In genomic region chr9:37747271-37747753, GRCh38 we compare ENCODE assay signal across 8 cellular contexts.
DNase-seq lines count a peak whose midpoint lies in the region; ATAC-seq and TF ChIP-seq lines count a peak whose summit lies in the region.

No MANE protein-coding gene starts in this region.

- H3K4me3 ChIP-seq in astrocyte of the spinal cord (ENCODE audit: low read depth, low read length), result no peak overlapping the region
- H3K4me3 ChIP-seq in iPS DF 6.9 (ENCODE audit: low read length), result no peak overlapping the region

- no peaks in the 10 kb centered on the region for H3K36me3 ChIP-seq in iPS DF 6.9 (ENCODE audit: control insufficient read depth, insufficient read depth, low read length)

- H3K27me3 Mint-ChIP-seq in T-helper 2 cell treated with Interferon-gamma antibody and Interleukin-4, amounts not matched to agents 5 μg/mL and 100 μg/mL, for 36 hours (ENCODE audit: low read depth), result peaks cover 3% of the 10 kb centered on the region

- no peaks in the 10 kb centered on the region for H3K4me1 ChIP-seq in iPS DF 6.9 (ENCODE audit: control insufficient read depth, insufficient read depth, low read length)

- H3K27ac Mint-ChIP-seq in T-helper 2 cell treated with Interferon-gamma antibody and Interleukin-4, amounts not matched to agents 5 μg/mL and 100 μg/mL, for 36 hours, result no peak overlapping the region

- H3K4me3 Mint-ChIP-seq in T-helper 2 cell treated with Interferon-gamma antibody and Interleukin-4, amounts not matched to agents 5 μg/mL and 100 μg/mL, for 36 hours, result no peak overlapping the region

- DNase-seq in COR-L47 (lab: John Stamatoyannopoulos, UW), result peak; percentile 69
- DNase-seq in NAMALWA (ENCODE audit: low spot score), result peak; percentile 80
- peak; percentile 32 for DNase-seq in T-helper 2 cell treated with Interferon-gamma antibody and Interleukin-4, amounts not matched to agents 5 μg/mL and 100 μg/mL, for 36 hours (ENCODE audit: low spot score)
- DNase-seq in astrocyte of the spinal cord (ENCODE audit: low read depth, low spot score), result peak; percentile 69
- peak; percentile 29 for DNase-seq in iPS DF 6.9 (ENCODE audit: low read depth, low spot score)
- DNase-seq in stimulated activated CD4-positive, alpha-beta T cell treated with anti-CD3 and anti-CD28 coated beads, Interleukin-15, amount 100 ng/mL, for 24 hours, result peak; percentile 70

- no peaks in the 10 kb centered on the region for H3K9me3 Mint-ChIP-seq in T-helper 2 cell treated with Interferon-gamma antibody and Interleukin-4, amounts not matched to agents 5 μg/mL and 100 μg/mL, for 36 hours

- H3K27ac ChIP-seq in iPS DF 6.9 (ENCODE audit: low read length), result no peak overlapping the region

- no peaks in the 10 kb centered on the region for H3K27me3 ChIP-seq in iPS DF 6.9 (ENCODE audit: control insufficient read depth, insufficient read depth, low read length)

- ATAC-seq in GM21381 (IDR thresholded peaks at IDR 0.05; ENCODE audit: unreplicated experiment), result peak; percentile 73
- ATAC-seq in HG03097 (IDR thresholded peaks at IDR 0.05; ENCODE audit: low FRiP score, unreplicated experiment), result no peak

- WGBS in iPS DF 6.9 (ENCODE audit: insufficient coverage, insufficient read length), result no CpG with 5 or more reads among the region's 3 CpGs

- no peaks in the 10 kb centered on the region for H3K36me3 Mint-ChIP-seq in T-helper 2 cell treated with Interferon-gamma antibody and Interleukin-4, amounts not matched to agents 5 μg/mL and 100 μg/mL, for 36 hours (ENCODE audit: low read depth)

- no peaks in the 10 kb centered on the region for H3K9me3 ChIP-seq in iPS DF 6.9 (ENCODE audit: control insufficient read depth, insufficient read depth, low read length)

- peak; percentile 95 for TF ChIP-seq CTCF in astrocyte of the spinal cord (IDR thresholded peaks at IDR 0.05; ENCODE audit: low read depth, low read length)

- in situ Hi-C loops in astrocyte of the spinal cord (cut with HindIII; ENCODE audit: low sequenced_read_pairs), result no loop called here

- H3K4me1 Mint-ChIP-seq in T-helper 2 cell treated with Interferon-gamma antibody and Interleukin-4, amounts not matched to agents 5 μg/mL and 100 μg/mL, for 36 hours (ENCODE audit: low read depth), result peaks cover 2% of the 10 kb centered on the region

Comparison
In these comparisons a context has a peak if more than half of its experiments do, and no peak if none do; other contexts are left out.
1. DNase-seq: peak in every context shown above with its lines; median percentile 80 in NAMALWA; 70 in stimulated activated CD4-positive, alpha-beta T cell treated with anti-CD3 and anti-CD28 coated beads, Interleukin-15, amount 100 ng/mL, for 24 hours; 69 in COR-L47; 69 in astrocyte of the spinal cord; 32 in T-helper 2 cell treated with Interferon-gamma antibody and Interleukin-4, amounts not matched to agents 5 μg/mL and 100 μg/mL, for 36 hours; 29 in iPS DF 6.9.